In genomic region chr5:115831163-115831768, GRCh38 we compare ENCODE assay signal across 9 cellular contexts. TPM values are rescaled to one million over a fixed set of nuclear protein-coding genes. Genes with fewer than 3 reads are reported as not detected.
DNase-seq lines count a peak whose midpoint lies in the region; ATAC-seq and TF ChIP-seq lines count a peak whose summit lies in the region.
"Had no signal": no experiment of that assay in that cellular context is flagged by ENCODE, and none has a peak within 500 bp of the region (broad histone marks: within the 10 kb centered on the region; RNA-seq: fewer than 3 reads in every experiment).

No MANE protein-coding gene starts in this region.

- peak; percentile 58 for DNase-seq in Ammon's horn (ENCODE audit: low spot score)
- DNase-seq in GM12864 (ENCODE audit: low read depth): no peak
- DNase-seq in NCI-H2227 treated with DMSO at 0.1 percent for 48 hours (lab: John Stamatoyannopoulos, UW): peak; percentile 32
- peak; percentile 53 for DNase-seq in cerebellum (ENCODE audit: low spot score)
- DNase-seq in medulla oblongata (ENCODE audit: extremely low spot score): peak; percentile 73
- no peak for DNase-seq in occipital lobe (lab: John Stamatoyannopoulos, UW)
- DNase-seq in T-helper 2 cell treated with Interferon-gamma antibody and Interleukin-4, amounts not matched to agents 5 μg/mL and 100 μg/mL, for 36 hours (ENCODE audit: low spot score): no peak

- H3K27me3 Mint-ChIP-seq in T-helper 2 cell treated with Interferon-gamma antibody and Interleukin-4, amounts not matched to agents 5 μg/mL and 100 μg/mL, for 36 hours (ENCODE audit: low read depth): no peaks in the 10 kb centered on the region

- no peak overlapping the region for H3K27ac Mint-ChIP-seq in T-helper 2 cell treated with Interferon-gamma antibody and Interleukin-4, amounts not matched to agents 5 μg/mL and 100 μg/mL, for 36 hours

- ATAC-seq in HG02588 (IDR thresholded peaks at IDR 0.05; ENCODE audit: unreplicated experiment): peak; percentile 70

- TF ChIP-seq CTCF in GM12864 (IDR thresholded peaks at IDR 0.05; ENCODE audit: low read depth, low read length, missing control alignments): peak; percentile 61

- H3K4me1 Mint-ChIP-seq in T-helper 2 cell treated with Interferon-gamma antibody and Interleukin-4, amounts not matched to agents 5 μg/mL and 100 μg/mL, for 36 hours (ENCODE audit: low read depth): peaks cover 4% of the 10 kb centered on the region

- no peak overlapping the region for H3K4me3 Mint-ChIP-seq in T-helper 2 cell treated with Interferon-gamma antibody and Interleukin-4, amounts not matched to agents 5 μg/mL and 100 μg/mL, for 36 hours

- H3K9me3 Mint-ChIP-seq in T-helper 2 cell treated with Interferon-gamma antibody and Interleukin-4, amounts not matched to agents 5 μg/mL and 100 μg/mL, for 36 hours: peaks cover 6% of the 10 kb centered on the region

- H3K36me3 Mint-ChIP-seq in T-helper 2 cell treated with Interferon-gamma antibody and Interleukin-4, amounts not matched to agents 5 μg/mL and 100 μg/mL, for 36 hours (ENCODE audit: low read depth): peaks cover 60% of the 10 kb centered on the region

- H3K4me3 ChIP-seq in GM12864 (ENCODE audit: low read depth, low read length): no peak overlapping the region
- H3K4me3 ChIP-seq: SK-N-MC had no signal

RNA-seq across cellular contexts. Expression of gene ATG12, which starts 10.1 kb away (rescaled TPM):
- 72.0 TPM for total RNA-seq in cerebellum
- 96.4 TPM for total RNA-seq in occipital lobe

RNA-seq across cellular contexts. Expression of gene AP3S1, which starts 10.5 kb away (rescaled TPM):
- total RNA-seq in cerebellum (92.5 TPM), occipital lobe (220 TPM)

RNA-seq across cellular contexts. Expression of gene CDO1, which starts 14.8 kb away (rescaled TPM):
- total RNA-seq in cerebellum: 63.2 TPM
- 73.2 TPM for total RNA-seq in occipital lobe

Comparison
In these comparisons a context has a peak if more than half of its experiments do, and no peak if none do; other contexts are left out.
1. DNase-seq: peak in Ammon's horn (single experiment), NCI-H2227 treated with DMSO at 0.1 percent for 48 hours (single experiment), cerebellum (single experiment) and medulla oblongata (single experiment); none in GM12864 (single experiment), occipital lobe (single experiment) and T-helper 2 cell treated with Interferon-gamma antibody and Interleukin-4, amounts not matched to agents 5 μg/mL and 100 μg/mL, for 36 hours (single experiment).